Comparison of ENCODE assay signal across 8 cellular contexts in the genomic region with DNA sequence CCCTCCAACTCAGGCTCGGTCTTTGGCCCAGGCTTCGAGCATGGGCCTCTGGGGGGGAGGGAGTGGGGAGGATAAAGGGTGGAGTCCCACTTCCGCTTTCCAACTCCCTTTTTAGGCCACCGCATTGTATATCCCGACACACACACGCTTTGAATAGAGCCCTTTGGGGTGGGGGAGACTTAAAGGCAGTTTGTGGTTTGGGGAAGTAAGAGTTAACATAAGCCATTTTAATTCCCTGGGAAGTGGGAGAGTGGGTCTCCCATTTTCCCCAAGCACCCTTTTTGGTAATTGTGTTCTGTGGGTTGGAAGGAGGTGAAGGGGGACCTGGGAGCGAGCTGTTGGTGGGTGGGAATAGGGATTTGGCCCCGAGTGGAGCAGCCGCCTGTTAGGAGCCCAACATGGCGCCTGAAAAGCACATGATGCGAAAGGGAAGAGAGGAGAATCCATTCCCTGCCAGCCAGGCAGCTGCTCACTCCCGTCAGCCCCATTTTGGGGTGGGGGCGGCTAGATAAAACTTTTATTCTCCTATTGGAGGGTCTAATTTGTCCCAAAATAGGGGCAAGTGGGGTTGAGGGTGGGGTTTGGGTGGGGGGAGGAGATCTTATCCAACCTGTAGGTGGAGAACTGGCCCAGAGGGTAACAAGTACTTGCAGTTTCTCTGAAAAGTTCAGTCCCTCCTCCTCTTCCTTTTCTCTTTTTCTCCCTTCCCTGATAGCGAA. TPM values are rescaled to one million over a fixed set of nuclear protein-coding genes. Genes with fewer than 3 reads are reported as not detected.
A peak's percentile ranks its signal among the peaks of the same experiment; 100 is the strongest.
DNase-seq lines count a peak whose midpoint lies in the region; ATAC-seq and TF ChIP-seq lines count a peak whose summit lies in the region.

No MANE protein-coding gene starts in this region.

- H2AFZ ChIP-seq in PC-3 (ENCODE audit: low read length) = no peak overlapping the region

- peak; percentile 59 for DNase-seq in BE2C
- peak; percentile 40 for DNase-seq in PC-3
- peak; percentile 40 for DNase-seq in activated T-helper 1 cell treated with anti-CD3 and anti-CD28 coated beads, Interleukin-12 subunit alpha, Interleukin-12 subunit beta, Interleukin-2, Interleukin-4 antibody, amounts not matched to agents 30 ng/mL and 10 ng/mL and 1 ng/mL, durations not matched to agents 14 hours and 24 hours and 36 hours (ENCODE audit: low spot score)
- DNase-seq in fibroblast of mammary gland (ENCODE audit: low read depth) = peak; percentile 45
- DNase-seq in naive thymus-derived CD8-positive, alpha-beta T cell = peak; percentile 21 to 67 (median 44)
- peak; percentile 78 for DNase-seq in superior temporal gyrus (ENCODE audit: extremely low spot score)

- peak overlapping the region; percentile 96 for H3K9ac ChIP-seq in PC-3 (ENCODE audit: low read length)

- H3K4me1 Mint-ChIP-seq in activated T-helper 1 cell treated with anti-CD3 and anti-CD28 coated beads, Interleukin-12 subunit alpha, Interleukin-12 subunit beta, Interleukin-2, Interleukin-4 antibody, amounts not matched to agents 30 ng/mL and 10 ng/mL and 1 ng/mL, durations not matched to agents 14 hours and 24 hours and 36 hours (ENCODE audit: low read depth) = peaks cover 52% of the 10 kb centered on the region
- H3K4me1 Mint-ChIP-seq in naive thymus-derived CD8-positive, alpha-beta T cell = peaks cover 17 to 43% (median 40%) of the 10 kb centered on the region in 4 donors

- no TSS peak for BruUV-seq in PC-3 (replicated peaks; lab: Mats Ljungman, UMichigan)

- H3K9me2 ChIP-seq in PC-3 (replicated peaks; ENCODE audit: low read length) = no peaks in the 10 kb centered on the region

- ATAC-seq in PC-3 (no peak), GM18498 (IDR thresholded peaks at IDR 0.05; ENCODE audit: unreplicated experiment) (no peak)
- no peak for ATAC-seq in naive thymus-derived CD8-positive, alpha-beta T cell

- peak overlapping the region; percentile 97 for H3K4me3 Mint-ChIP-seq in activated T-helper 1 cell treated with anti-CD3 and anti-CD28 coated beads, Interleukin-12 subunit alpha, Interleukin-12 subunit beta, Interleukin-2, Interleukin-4 antibody, amounts not matched to agents 30 ng/mL and 10 ng/mL and 1 ng/mL, durations not matched to agents 14 hours and 24 hours and 36 hours
- peak overlapping the region; percentile 93 to 100 (median 100) for H3K4me3 Mint-ChIP-seq in naive thymus-derived CD8-positive, alpha-beta T cell

- H4K20me1 ChIP-seq in PC-3 (ENCODE audit: low read length) = peaks cover 50% of the 10 kb centered on the region

- H3K27me3 ChIP-seq in BE2C (no peaks in the 10 kb centered on the region), PC-3 (ENCODE audit: low read length) (no peaks in the 10 kb centered on the region)

- H3K27ac Mint-ChIP-seq in activated T-helper 1 cell treated with anti-CD3 and anti-CD28 coated beads, Interleukin-12 subunit alpha, Interleukin-12 subunit beta, Interleukin-2, Interleukin-4 antibody, amounts not matched to agents 30 ng/mL and 10 ng/mL and 1 ng/mL, durations not matched to agents 14 hours and 24 hours and 36 hours = peak overlapping the region; percentile 96
- H3K27ac Mint-ChIP-seq in naive thymus-derived CD8-positive, alpha-beta T cell = peak overlapping the region; percentile 99 to 100 (median 100)

- H3F3A ChIP-seq in PC-3 (ENCODE audit: low read length, unreplicated experiment) = peaks cover 10% of the 10 kb centered on the region

- H3K36me3 Mint-ChIP-seq in activated T-helper 1 cell treated with anti-CD3 and anti-CD28 coated beads, Interleukin-12 subunit alpha, Interleukin-12 subunit beta, Interleukin-2, Interleukin-4 antibody, amounts not matched to agents 30 ng/mL and 10 ng/mL and 1 ng/mL, durations not matched to agents 14 hours and 24 hours and 36 hours (ENCODE audit: low read depth) = peaks cover 37% of the 10 kb centered on the region
- peaks cover 6 to 36% (median 15%) of the 10 kb centered on the region in 3 donors for H3K36me3 Mint-ChIP-seq in naive thymus-derived CD8-positive, alpha-beta T cell

- H3K36me3 ChIP-seq in BE2C = peaks cover 43% of the 10 kb centered on the region
- H3K36me3 ChIP-seq in HEK293 (ENCODE audit: control insufficient read depth in 2 of 2, insufficient read depth in 1 of 2, low read length in 2 of 2) = peaks cover 0 to 35% of the 10 kb centered on the region in 2 experiments; a peak in 1 of 3 replicates
- H3K36me3 ChIP-seq in PC-3 (ENCODE audit: low read depth, low read length) = peaks cover 35% of the 10 kb centered on the region

- peak overlapping the region; percentile 88 for H3K4me3 ChIP-seq in BE2C (ENCODE audit: low read depth, low read length)
- H3K4me3 ChIP-seq in HEK293 (ENCODE audit: low read depth, low read length) = peak overlapping the region; percentile 98
- peak overlapping the region; percentile 92 for H3K4me3 ChIP-seq in PC-3 (ENCODE audit: low read length)
- H3K4me3 ChIP-seq in fibroblast of mammary gland (ENCODE audit: control insufficient read depth, low read depth, low read length) = peak overlapping the region; percentile 87

- H3K27ac ChIP-seq in HEK293 (ENCODE audit: extremely low read depth, low read depth, low read length) (peak overlapping the region; percentile 67), PC-3 (ENCODE audit: low read length) (peak overlapping the region; percentile 79)

- H3K79me2 ChIP-seq in PC-3 (ENCODE audit: low read length) = peaks cover 60% of the 10 kb centered on the region

- CTCF ChIA-PET in HEK293 (lab: Yijun Ruan, JAX) (interaction anchor here (0.9 kb wide), 1 partner anchor 290 kb away, joined by 4 read pairs; no protein-coding TSS in a partner anchor), PC-3 (lab: Charles Lee) (no interaction called here)

- TF ChIP-seq CTCF in BE2C (IDR thresholded peaks at IDR 0.05; ENCODE audit: low read depth, low read length) (0 out of 2 replicates have a peak, but pooled peaks have one; percentile 3), HEK293 (tag by site-specific recombination; IDR thresholded peaks at IDR 0.05) (no peak), PC-3 (conservative IDR thresholded peaks at IDR 0.05; ENCODE audit: low read depth, low read length) (no peak), fibroblast of mammary gland (conservative IDR thresholded peaks at IDR 0.05; ENCODE audit: control insufficient read depth, insufficient read depth, low read depth, low read length) (no peak)

- POLR2A ChIA-PET in HEK293 (lab: Yijun Ruan, JAX) (interaction anchor here (0.7 to 3.2 kb wide), 12 partner anchors 11 to 257 kb away, joined by 3 to 46 read pairs (median 8); a partner anchor contains a TSS), PC-3 (lab: Charles Lee; ENCODE audit: unreplicated experiment) (no interaction called here)
- POLR2A ChIA-PET in naive thymus-derived CD8-positive, alpha-beta T cell (lab: Charles Lee) = interaction anchor here (1.0 to 5.7 kb wide), 25 partner anchors 10 to 257 kb away, joined by 3 to 69 read pairs (median 6); a partner anchor contains a TSS

- H3K27me3 Mint-ChIP-seq in activated T-helper 1 cell treated with anti-CD3 and anti-CD28 coated beads, Interleukin-12 subunit alpha, Interleukin-12 subunit beta, Interleukin-2, Interleukin-4 antibody, amounts not matched to agents 30 ng/mL and 10 ng/mL and 1 ng/mL, durations not matched to agents 14 hours and 24 hours and 36 hours (ENCODE audit: insufficient read depth) = no peaks in the 10 kb centered on the region
- no peaks in the 10 kb centered on the region for H3K27me3 Mint-ChIP-seq in naive thymus-derived CD8-positive, alpha-beta T cell

- peak overlapping the region; percentile 88 for H3K4me2 ChIP-seq in PC-3 (ENCODE audit: low read length)

- H3K4me1 ChIP-seq in BE2C = no peaks in the 10 kb centered on the region
- peaks cover 5% of the 10 kb centered on the region for H3K4me1 ChIP-seq in HEK293 (ENCODE audit: control insufficient read depth, insufficient read depth, low read length)
- peaks cover 15% of the 10 kb centered on the region for H3K4me1 ChIP-seq in PC-3 (ENCODE audit: insufficient read depth, low read length)

- H3K9me3 ChIP-seq in BE2C (no peaks in the 10 kb centered on the region), HEK293 (ENCODE audit: control insufficient read depth, insufficient read depth, low read depth, low read length) (no peaks in the 10 kb centered on the region), PC-3 (ENCODE audit: low read length) (no peaks in the 10 kb centered on the region)

- intact Hi-C loops in PC-3 (cut with micrococcal nuclease) = loop anchor here (2.0 to 5.0 kb wide), 2 partner anchors 257 to 301 kb away; a partner anchor contains a TSS
- intact Hi-C loops in activated T-helper 1 cell treated with anti-CD3 and anti-CD28 coated beads, Interleukin-12 subunit alpha, Interleukin-12 subunit beta, Interleukin-2, Interleukin-4 antibody, amounts not matched to agents 30 ng/mL and 10 ng/mL and 1 ng/mL, durations not matched to agents 14 hours and 24 hours and 36 hours (cut with micrococcal nuclease) = loop anchor here (2.0 kb wide), 3 partner anchors 17 to 95 kb away; no protein-coding TSS in a partner anchor

- no peaks in the 10 kb centered on the region for H3K9me3 Mint-ChIP-seq in activated T-helper 1 cell treated with anti-CD3 and anti-CD28 coated beads, Interleukin-12 subunit alpha, Interleukin-12 subunit beta, Interleukin-2, Interleukin-4 antibody, amounts not matched to agents 30 ng/mL and 10 ng/mL and 1 ng/mL, durations not matched to agents 14 hours and 24 hours and 36 hours
- H3K9me3 Mint-ChIP-seq in naive thymus-derived CD8-positive, alpha-beta T cell = no peaks in the 10 kb centered on the region

TF ChIP-seq in HEK293, 187 proteins besides CTCF, POLR2A, EP300 and RAD21 (continues in another document):
- TF ChIP-seq, protein P1, sequence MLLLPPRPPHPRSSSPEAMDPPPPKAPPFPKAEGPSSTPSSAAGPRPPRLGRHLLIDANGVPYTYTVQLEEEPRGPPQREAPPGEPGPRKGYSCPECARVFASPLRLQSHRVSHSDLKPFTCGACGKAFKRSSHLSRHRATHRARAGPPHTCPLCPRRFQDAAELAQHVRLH (tag by site-specific recombination; IDR thresholded peaks at IDR 0.05) = no peak
- 0 out of 2 replicates have a peak, but pooled peaks have one; percentile 45 for TF ChIP-seq GLIS2 (tag by site-specific recombination; IDR thresholded peaks at IDR 0.05)

RNA-seq across cellular contexts. Expression of a gene that starts 1.0 kb away (rescaled TPM):
- polyA plus RNA-seq in BE2C (2012; ENCODE audit: insufficient read depth, insufficient read length, low read depth) = 78.5 TPM
- total RNA-seq in PC-3 (2014; rRNA removed) = 41.7 and 42.1 TPM in 2 replicates
- total RNA-seq in activated T-helper 1 cell treated with anti-CD3 and anti-CD28 coated beads, Interleukin-12 subunit alpha, Interleukin-12 subunit beta, Interleukin-2, Interleukin-4 antibody, amounts not matched to agents 30 ng/mL and 10 ng/mL and 1 ng/mL, durations not matched to agents 14 hours and 24 hours and 36 hours = 62.2 and 62.8 TPM in 2 replicates
- total RNA-seq in naive thymus-derived CD8-positive, alpha-beta T cell = 100 to 1,000 TPM; 199 TPM
- 10 to 100 TPM; 22.5 to 33.6 (median 28.1) TPM for polyA plus RNA-seq in naive thymus-derived CD8-positive, alpha-beta T cell

RNA-seq across cellular contexts. Expression of a gene that starts 35.6 kb away (rescaled TPM):
- polyA plus RNA-seq in BE2C (2012; ENCODE audit: insufficient read depth, insufficient read length, low read depth) = 2.2 TPM
- total RNA-seq in PC-3 (2014; rRNA removed) = 6.6 and 11.2 TPM in 2 replicates
- total RNA-seq in activated T-helper 1 cell treated with anti-CD3 and anti-CD28 coated beads, Interleukin-12 subunit alpha, Interleukin-12 subunit beta, Interleukin-2, Interleukin-4 antibody, amounts not matched to agents 30 ng/mL and 10 ng/mL and 1 ng/mL, durations not matched to agents 14 hours and 24 hours and 36 hours = 3.3 and 3.5 TPM in 2 replicates
- total RNA-seq in naive thymus-derived CD8-positive, alpha-beta T cell = 1 to 10 TPM; 8.1 to 8.3 TPM
- 1 to 10 TPM; 3.4 to 6.5 (median 5.5) TPM for polyA plus RNA-seq in naive thymus-derived CD8-positive, alpha-beta T cell
